ENCODE assay signal across 1 cellular context in the genomic region with DNA sequence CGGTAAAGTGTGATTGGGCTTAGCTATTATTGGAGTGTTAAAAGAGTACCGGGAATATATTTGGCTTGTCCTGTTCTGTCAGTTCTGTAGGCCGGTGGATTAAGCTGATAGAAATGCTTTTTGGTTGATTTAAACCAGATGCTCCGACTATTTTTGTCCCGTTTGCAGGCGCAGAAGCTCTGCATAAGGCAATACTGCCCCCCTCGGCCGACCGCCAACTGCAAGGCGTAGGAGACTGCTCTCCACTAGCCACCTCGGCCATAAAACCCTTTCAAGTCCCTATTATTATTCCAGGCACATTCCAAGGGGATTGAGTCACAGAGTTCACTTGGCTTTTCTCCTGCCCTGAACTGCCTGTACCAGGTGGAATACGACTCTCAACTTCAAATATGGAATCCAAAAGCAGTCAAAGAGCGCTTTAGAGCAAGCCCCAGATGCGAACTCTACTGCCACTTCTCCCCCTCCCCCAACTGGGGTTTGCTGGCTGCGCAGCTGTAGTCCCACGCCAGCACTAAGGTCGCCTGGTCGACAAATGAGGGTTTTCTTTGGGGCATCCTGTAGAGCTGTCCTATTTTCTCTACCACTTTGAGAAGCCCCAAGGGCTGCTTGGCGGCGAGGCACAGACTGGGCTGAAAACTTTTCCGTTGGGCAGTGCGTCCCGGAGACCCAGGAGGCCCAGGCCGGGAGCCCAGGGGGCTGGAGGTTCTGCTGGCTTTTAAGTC.
TF ChIP-seq lines count a peak whose summit lies in the region.

No MANE protein-coding gene starts in this region.

TF ChIP-seq in K562, 482 proteins besides CTCF, POLR2A, EP300 and RAD21 (continued from another document and continues in another):
- TF ChIP-seq, protein P1, sequence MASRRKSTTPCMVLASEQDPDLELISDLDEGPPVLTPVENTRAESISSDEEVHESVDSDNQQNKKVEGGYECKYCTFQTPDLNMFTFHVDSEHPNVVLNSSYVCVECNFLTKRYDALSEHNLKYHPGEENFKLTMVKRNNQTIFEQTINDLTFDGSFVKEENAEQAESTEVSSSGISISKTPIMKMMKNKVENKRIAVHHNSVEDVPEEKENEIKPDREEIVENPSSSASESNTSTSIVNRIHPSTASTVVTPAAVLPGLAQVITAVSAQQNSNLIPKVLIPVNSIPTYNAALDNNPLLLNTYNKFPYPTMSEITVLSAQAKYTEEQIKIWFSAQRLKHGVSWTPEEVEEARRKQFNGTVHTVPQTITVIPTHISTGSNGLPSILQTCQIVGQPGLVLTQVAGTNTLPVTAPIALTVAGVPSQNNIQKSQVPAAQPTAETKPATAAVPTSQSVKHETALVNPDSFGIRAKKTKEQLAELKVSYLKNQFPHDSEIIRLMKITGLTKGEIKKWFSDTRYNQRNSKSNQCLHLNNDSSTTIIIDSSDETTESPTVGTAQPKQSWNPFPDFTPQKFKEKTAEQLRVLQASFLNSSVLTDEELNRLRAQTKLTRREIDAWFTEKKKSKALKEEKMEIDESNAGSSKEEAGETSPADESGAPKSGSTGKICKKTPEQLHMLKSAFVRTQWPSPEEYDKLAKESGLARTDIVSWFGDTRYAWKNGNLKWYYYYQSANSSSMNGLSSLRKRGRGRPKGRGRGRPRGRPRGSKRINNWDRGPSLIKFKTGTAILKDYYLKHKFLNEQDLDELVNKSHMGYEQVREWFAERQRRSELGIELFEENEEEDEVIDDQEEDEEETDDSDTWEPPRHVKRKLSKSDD (conservative IDR thresholded peaks at IDR 0.05; ENCODE audit: low read length), result peak; percentile 71; the same call in 1 of the 2 replicates
- TF ChIP-seq PCBP1 (IDR thresholded peaks at IDR 0.05; ENCODE audit: low read depth, low read length, poor library complexity, severe bottlenecking) (no peak), FOXA1 (IDR thresholded peaks at IDR 0.05; ENCODE audit: borderline replicate concordance) (no peak), TEAD1 (CRISPR knock-in tag; IDR thresholded peaks at IDR 0.05) (peak; percentile 83 to 89), TARDBP (IDR thresholded peaks at IDR 0.05) (0 out of 2 replicates have a peak, but pooled peaks have one; percentile 50), NRF1 (conservative IDR thresholded peaks at IDR 0.05 in 1 of 2, IDR thresholded peaks at IDR 0.05 in 1 of 2) (peak; percentile 84 to 86; a peak in 3 of 4 replicates), NR2F6 (CRISPR knock-in tag; IDR thresholded peaks at IDR 0.05) (no peak), KLF1 (tag; IDR thresholded peaks at IDR 0.05) (peak; percentile 41; the same call in 1 of the 2 replicates), HOXB6 (CRISPR knock-in tag; IDR thresholded peaks at IDR 0.05; ENCODE audit: borderline replicate concordance) (0 out of 2 replicates have a peak, but pooled peaks have one; percentile 41), JUND (IDR thresholded peaks at IDR 0.05; ENCODE audit: borderline replicate concordance, low read depth, low read length) (peak; percentile 71; the same call in 1 of the 2 replicates), JUND (tag; IDR thresholded peaks at IDR 0.05; ENCODE audit: borderline replicate concordance, low read depth, low read length) (peak; percentile 45; the same call in 2 of the 3 replicates), ETV5 (CRISPR knock-in tag; IDR thresholded peaks at IDR 0.05; ENCODE audit: low read depth) (peak; percentile 40; the same call in 1 of the 2 replicates), ZNF263 (CRISPR knock-in tag; IDR thresholded peaks at IDR 0.05; ENCODE audit: borderline replicate concordance) (no peak), NFE2L1 (tag; IDR thresholded peaks at IDR 0.05; ENCODE audit: borderline replicate concordance, low read depth) (no peak), ZNF24 (IDR thresholded peaks at IDR 0.05) (peak; percentile 63; the same call in 1 of the 2 replicates), SMAD3 (CRISPR knock-in tag; conservative IDR thresholded peaks at IDR 0.05) (no peak), HSF4 (CRISPR knock-in tag; IDR thresholded peaks at IDR 0.05; ENCODE audit: borderline replicate concordance) (no peak), SMARCE1 (IDR thresholded peaks at IDR 0.05) (0 out of 2 replicates have a peak, but pooled peaks have one; percentile 20), DMBX1 (CRISPR knock-in tag; IDR thresholded peaks at IDR 0.05; ENCODE audit: borderline replicate concordance) (0 out of 2 replicates have a peak, but pooled peaks have one; percentile 12), KDM2B (CRISPR knock-in tag; IDR thresholded peaks at IDR 0.05) (peak; percentile 55; the same call in 1 of the 2 replicates), FOXM1 (IDR thresholded peaks at IDR 0.05; ENCODE audit: low read depth) (no peak), FOXM1 (CRISPR knock-in tag; IDR thresholded peaks at IDR 0.05; ENCODE audit: low read depth) (0 out of 2 replicates have a peak, but pooled peaks have one; percentile 73), MEF2D (tag; conservative IDR thresholded peaks at IDR 0.05; ENCODE audit: low read depth) (0 out of 2 replicates have a peak, but pooled peaks have one; percentile 53)
- TF ChIP-seq, protein P2, sequence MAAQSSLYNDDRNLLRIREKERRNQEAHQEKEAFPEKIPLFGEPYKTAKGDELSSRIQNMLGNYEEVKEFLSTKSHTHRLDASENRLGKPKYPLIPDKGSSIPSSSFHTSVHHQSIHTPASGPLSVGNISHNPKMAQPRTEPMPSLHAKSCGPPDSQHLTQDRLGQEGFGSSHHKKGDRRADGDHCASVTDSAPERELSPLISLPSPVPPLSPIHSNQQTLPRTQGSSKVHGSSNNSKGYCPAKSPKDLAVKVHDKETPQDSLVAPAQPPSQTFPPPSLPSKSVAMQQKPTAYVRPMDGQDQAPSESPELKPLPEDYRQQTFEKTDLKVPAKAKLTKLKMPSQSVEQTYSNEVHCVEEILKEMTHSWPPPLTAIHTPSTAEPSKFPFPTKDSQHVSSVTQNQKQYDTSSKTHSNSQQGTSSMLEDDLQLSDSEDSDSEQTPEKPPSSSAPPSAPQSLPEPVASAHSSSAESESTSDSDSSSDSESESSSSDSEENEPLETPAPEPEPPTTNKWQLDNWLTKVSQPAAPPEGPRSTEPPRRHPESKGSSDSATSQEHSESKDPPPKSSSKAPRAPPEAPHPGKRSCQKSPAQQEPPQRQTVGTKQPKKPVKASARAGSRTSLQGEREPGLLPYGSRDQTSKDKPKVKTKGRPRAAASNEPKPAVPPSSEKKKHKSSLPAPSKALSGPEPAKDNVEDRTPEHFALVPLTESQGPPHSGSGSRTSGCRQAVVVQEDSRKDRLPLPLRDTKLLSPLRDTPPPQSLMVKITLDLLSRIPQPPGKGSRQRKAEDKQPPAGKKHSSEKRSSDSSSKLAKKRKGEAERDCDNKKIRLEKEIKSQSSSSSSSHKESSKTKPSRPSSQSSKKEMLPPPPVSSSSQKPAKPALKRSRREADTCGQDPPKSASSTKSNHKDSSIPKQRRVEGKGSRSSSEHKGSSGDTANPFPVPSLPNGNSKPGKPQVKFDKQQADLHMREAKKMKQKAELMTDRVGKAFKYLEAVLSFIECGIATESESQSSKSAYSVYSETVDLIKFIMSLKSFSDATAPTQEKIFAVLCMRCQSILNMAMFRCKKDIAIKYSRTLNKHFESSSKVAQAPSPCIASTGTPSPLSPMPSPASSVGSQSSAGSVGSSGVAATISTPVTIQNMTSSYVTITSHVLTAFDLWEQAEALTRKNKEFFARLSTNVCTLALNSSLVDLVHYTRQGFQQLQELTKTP (IDR thresholded peaks at IDR 0.05; ENCODE audit: low read depth in 1 of 2, partially characterized antibody in 2 of 2), result peak in 1 of 2 experiments; percentile 61
- TF ChIP-seq, protein P3, sequence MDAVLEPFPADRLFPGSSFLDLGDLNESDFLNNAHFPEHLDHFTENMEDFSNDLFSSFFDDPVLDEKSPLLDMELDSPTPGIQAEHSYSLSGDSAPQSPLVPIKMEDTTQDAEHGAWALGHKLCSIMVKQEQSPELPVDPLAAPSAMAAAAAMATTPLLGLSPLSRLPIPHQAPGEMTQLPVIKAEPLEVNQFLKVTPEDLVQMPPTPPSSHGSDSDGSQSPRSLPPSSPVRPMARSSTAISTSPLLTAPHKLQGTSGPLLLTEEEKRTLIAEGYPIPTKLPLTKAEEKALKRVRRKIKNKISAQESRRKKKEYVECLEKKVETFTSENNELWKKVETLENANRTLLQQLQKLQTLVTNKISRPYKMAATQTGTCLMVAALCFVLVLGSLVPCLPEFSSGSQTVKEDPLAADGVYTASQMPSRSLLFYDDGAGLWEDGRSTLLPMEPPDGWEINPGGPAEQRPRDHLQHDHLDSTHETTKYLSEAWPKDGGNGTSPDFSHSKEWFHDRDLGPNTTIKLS (IDR thresholded peaks at IDR 0.05; ENCODE audit: borderline replicate concordance, low read depth), result peak; percentile 65; the same call in 1 of the 2 replicates
- TF ChIP-seq, protein P4, sequence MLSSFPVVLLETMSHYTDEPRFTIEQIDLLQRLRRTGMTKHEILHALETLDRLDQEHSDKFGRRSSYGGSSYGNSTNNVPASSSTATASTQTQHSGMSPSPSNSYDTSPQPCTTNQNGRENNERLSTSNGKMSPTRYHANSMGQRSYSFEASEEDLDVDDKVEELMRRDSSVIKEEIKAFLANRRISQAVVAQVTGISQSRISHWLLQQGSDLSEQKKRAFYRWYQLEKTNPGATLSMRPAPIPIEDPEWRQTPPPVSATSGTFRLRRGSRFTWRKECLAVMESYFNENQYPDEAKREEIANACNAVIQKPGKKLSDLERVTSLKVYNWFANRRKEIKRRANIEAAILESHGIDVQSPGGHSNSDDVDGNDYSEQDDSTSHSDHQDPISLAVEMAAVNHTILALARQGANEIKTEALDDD (IDR thresholded peaks at IDR 0.05), result peak; percentile 43
- TF ChIP-seq, protein P5, sequence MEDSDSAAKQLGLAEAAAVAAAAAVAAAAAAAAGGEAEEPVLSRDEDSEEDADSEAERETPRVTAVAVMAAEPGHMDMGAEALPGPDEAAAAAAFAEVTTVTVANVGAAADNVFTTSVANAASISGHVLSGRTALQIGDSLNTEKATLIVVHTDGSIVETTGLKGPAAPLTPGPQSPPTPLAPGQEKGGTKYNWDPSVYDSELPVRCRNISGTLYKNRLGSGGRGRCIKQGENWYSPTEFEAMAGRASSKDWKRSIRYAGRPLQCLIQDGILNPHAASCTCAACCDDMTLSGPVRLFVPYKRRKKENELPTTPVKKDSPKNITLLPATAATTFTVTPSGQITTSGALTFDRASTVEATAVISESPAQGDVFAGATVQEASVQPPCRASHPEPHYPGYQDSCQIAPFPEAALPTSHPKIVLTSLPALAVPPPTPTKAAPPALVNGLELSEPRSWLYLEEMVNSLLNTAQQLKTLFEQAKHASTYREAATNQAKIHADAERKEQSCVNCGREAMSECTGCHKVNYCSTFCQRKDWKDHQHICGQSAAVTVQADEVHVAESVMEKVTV (CRISPR knock-in tag; IDR thresholded peaks at IDR 0.05), result peak; percentile 88
- TF ChIP-seq, protein P6, sequence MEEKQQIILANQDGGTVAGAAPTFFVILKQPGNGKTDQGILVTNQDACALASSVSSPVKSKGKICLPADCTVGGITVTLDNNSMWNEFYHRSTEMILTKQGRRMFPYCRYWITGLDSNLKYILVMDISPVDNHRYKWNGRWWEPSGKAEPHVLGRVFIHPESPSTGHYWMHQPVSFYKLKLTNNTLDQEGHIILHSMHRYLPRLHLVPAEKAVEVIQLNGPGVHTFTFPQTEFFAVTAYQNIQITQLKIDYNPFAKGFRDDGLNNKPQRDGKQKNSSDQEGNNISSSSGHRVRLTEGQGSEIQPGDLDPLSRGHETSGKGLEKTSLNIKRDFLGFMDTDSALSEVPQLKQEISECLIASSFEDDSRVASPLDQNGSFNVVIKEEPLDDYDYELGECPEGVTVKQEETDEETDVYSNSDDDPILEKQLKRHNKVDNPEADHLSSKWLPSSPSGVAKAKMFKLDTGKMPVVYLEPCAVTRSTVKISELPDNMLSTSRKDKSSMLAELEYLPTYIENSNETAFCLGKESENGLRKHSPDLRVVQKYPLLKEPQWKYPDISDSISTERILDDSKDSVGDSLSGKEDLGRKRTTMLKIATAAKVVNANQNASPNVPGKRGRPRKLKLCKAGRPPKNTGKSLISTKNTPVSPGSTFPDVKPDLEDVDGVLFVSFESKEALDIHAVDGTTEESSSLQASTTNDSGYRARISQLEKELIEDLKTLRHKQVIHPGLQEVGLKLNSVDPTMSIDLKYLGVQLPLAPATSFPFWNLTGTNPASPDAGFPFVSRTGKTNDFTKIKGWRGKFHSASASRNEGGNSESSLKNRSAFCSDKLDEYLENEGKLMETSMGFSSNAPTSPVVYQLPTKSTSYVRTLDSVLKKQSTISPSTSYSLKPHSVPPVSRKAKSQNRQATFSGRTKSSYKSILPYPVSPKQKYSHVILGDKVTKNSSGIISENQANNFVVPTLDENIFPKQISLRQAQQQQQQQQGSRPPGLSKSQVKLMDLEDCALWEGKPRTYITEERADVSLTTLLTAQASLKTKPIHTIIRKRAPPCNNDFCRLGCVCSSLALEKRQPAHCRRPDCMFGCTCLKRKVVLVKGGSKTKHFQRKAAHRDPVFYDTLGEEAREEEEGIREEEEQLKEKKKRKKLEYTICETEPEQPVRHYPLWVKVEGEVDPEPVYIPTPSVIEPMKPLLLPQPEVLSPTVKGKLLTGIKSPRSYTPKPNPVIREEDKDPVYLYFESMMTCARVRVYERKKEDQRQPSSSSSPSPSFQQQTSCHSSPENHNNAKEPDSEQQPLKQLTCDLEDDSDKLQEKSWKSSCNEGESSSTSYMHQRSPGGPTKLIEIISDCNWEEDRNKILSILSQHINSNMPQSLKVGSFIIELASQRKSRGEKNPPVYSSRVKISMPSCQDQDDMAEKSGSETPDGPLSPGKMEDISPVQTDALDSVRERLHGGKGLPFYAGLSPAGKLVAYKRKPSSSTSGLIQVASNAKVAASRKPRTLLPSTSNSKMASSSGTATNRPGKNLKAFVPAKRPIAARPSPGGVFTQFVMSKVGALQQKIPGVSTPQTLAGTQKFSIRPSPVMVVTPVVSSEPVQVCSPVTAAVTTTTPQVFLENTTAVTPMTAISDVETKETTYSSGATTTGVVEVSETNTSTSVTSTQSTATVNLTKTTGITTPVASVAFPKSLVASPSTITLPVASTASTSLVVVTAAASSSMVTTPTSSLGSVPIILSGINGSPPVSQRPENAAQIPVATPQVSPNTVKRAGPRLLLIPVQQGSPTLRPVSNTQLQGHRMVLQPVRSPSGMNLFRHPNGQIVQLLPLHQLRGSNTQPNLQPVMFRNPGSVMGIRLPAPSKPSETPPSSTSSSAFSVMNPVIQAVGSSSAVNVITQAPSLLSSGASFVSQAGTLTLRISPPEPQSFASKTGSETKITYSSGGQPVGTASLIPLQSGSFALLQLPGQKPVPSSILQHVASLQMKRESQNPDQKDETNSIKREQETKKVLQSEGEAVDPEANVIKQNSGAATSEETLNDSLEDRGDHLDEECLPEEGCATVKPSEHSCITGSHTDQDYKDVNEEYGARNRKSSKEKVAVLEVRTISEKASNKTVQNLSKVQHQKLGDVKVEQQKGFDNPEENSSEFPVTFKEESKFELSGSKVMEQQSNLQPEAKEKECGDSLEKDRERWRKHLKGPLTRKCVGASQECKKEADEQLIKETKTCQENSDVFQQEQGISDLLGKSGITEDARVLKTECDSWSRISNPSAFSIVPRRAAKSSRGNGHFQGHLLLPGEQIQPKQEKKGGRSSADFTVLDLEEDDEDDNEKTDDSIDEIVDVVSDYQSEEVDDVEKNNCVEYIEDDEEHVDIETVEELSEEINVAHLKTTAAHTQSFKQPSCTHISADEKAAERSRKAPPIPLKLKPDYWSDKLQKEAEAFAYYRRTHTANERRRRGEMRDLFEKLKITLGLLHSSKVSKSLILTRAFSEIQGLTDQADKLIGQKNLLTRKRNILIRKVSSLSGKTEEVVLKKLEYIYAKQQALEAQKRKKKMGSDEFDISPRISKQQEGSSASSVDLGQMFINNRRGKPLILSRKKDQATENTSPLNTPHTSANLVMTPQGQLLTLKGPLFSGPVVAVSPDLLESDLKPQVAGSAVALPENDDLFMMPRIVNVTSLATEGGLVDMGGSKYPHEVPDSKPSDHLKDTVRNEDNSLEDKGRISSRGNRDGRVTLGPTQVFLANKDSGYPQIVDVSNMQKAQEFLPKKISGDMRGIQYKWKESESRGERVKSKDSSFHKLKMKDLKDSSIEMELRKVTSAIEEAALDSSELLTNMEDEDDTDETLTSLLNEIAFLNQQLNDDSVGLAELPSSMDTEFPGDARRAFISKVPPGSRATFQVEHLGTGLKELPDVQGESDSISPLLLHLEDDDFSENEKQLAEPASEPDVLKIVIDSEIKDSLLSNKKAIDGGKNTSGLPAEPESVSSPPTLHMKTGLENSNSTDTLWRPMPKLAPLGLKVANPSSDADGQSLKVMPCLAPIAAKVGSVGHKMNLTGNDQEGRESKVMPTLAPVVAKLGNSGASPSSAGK (IDR thresholded peaks at IDR 0.05), result 0 out of 2 replicates have a peak, but pooled peaks have one; percentile 14
